13 cellular contexts compared by ENCODE assay signal in genomic region chr3:108437439-108437838, GRCh38.
DNase-seq lines count a peak whose midpoint lies in the region; ATAC-seq and TF ChIP-seq lines count a peak whose summit lies in the region.
"Had no signal": no experiment of that assay in that cellular context is flagged by ENCODE, and none has a peak within 500 bp of the region (broad histone marks: within the 10 kb centered on the region; RNA-seq: fewer than 3 reads in every experiment).

No MANE protein-coding gene starts in this region.

- 29 to 63% (median 45%) methylated on average over 3 of the region's 3 CpGs for WGBS in adrenal gland, 4 donors

- H3K36me3 Mint-ChIP-seq in Calu3 (ENCODE audit: insufficient read depth, unreplicated experiment), result no peaks in the 10 kb centered on the region
- H3K36me3 Mint-ChIP-seq in naive thymus-derived CD8-positive, alpha-beta T cell, result peaks cover 0 to 15% (median 8%) of the 10 kb centered on the region in 3 donors

- H3K27ac ChIP-seq in adrenal gland, result no peak overlapping the region
- H3K27ac ChIP-seq: foreskin keratinocyte had no signal

- no peaks in the 10 kb centered on the region for H3K4me1 Mint-ChIP-seq in Calu3 (ENCODE audit: low read depth, unreplicated experiment)
- H3K4me1 Mint-ChIP-seq in naive thymus-derived CD8-positive, alpha-beta T cell, result no peaks in the 10 kb centered on the region

- CTCF ChIA-PET in Calu3 (lab: Charles Lee), result interaction anchor here (0.7 to 1.1 kb wide), 3 partner anchors 8 to 275 kb away, joined by 3 to 4 read pairs (median 3); no protein-coding TSS in a partner anchor

- no TSS peak for BruUV-seq in Calu3 (replicated peaks; lab: Mats Ljungman, UMichigan)

- H3K9me3 ChIP-seq in adrenal gland (replicated peaks in 1 of 3), result no peaks in the 10 kb centered on the region

- TF ChIP-seq CTCF in Calu3 (IDR thresholded peaks at IDR 0.05; ENCODE audit: unreplicated experiment), result no peak
- TF ChIP-seq CTCF in adrenal gland (IDR thresholded peaks at IDR 0.05), result no peak

- H3K27me3 Mint-ChIP-seq in Calu3 (ENCODE audit: unreplicated experiment), result no peaks in the 10 kb centered on the region
- peaks cover 0 to 2% (median 0%) of the 10 kb centered on the region in 5 donors for H3K27me3 Mint-ChIP-seq in naive thymus-derived CD8-positive, alpha-beta T cell
- H3K27me3 Mint-ChIP-seq: activated naive CD8-positive, alpha-beta T cell had no signal

- intact Hi-C loops in Calu3 (cut with micrococcal nuclease; ENCODE audit: unreplicated experiment) (no loop called here), adrenal gland (cut with DNase I) (no loop called here)

- ATAC-seq in GM21576 (IDR thresholded peaks at IDR 0.05; ENCODE audit: unreplicated experiment) (no peak), SK-N-SH treated with all-trans-retinoic acid at 6 μM for 48 hours (no peak)
- ATAC-seq in naive thymus-derived CD8-positive, alpha-beta T cell, result no peak
- ATAC-seq: activated CD4-positive, CD25-positive, alpha-beta regulatory T cell treated with anti-CD3 and anti-CD28 coated beads, Interleukin-2, amount 50 U/mL, for 24 hours; foreskin keratinocyte; GM23338 had no signal

- no peak overlapping the region for H3K27ac Mint-ChIP-seq in Calu3 (ENCODE audit: unreplicated experiment)
- no peak overlapping the region for H3K27ac Mint-ChIP-seq in naive thymus-derived CD8-positive, alpha-beta T cell
- H3K27ac Mint-ChIP-seq: activated naive CD8-positive, alpha-beta T cell; GM23338; stimulated activated naive CD8-positive, alpha-beta T cell treated with anti-CD3 and anti-CD28 coated beads, Interleukin-15, Interleukin-2, amounts not matched to agents 100 ng/mL and 50 ng/mL, for 24 hours had no signal

- peak; percentile 1 for DNase-seq in Calu3
- DNase-seq in NCI-H1417 treated with DMSO at 0.1 percent for 48 hours (lab: John Stamatoyannopoulos, UW), result peak; percentile 4
- DNase-seq in NCI-H774 (lab: John Stamatoyannopoulos, UW), result peak; percentile 49
- DNase-seq in left kidney (ENCODE audit: low read depth, low spot score), result peak; percentile 20
- no peak for DNase-seq in naive thymus-derived CD8-positive, alpha-beta T cell
- DNase-seq in adrenal gland, result no peak
- DNase-seq: foreskin keratinocyte had no signal

- no peaks in the 10 kb centered on the region for H3K9me3 Mint-ChIP-seq in Calu3 (ENCODE audit: low read depth, unreplicated experiment)
- peaks cover 0 to 13% (median 7%) of the 10 kb centered on the region in 9 donors for H3K9me3 Mint-ChIP-seq in naive thymus-derived CD8-positive, alpha-beta T cell

- no peaks in the 10 kb centered on the region for H3K36me3 ChIP-seq in adrenal gland (replicated peaks in 1 of 2)

- POLR2A ChIA-PET in naive thymus-derived CD8-positive, alpha-beta T cell (lab: Charles Lee), result no interaction called here

- TF ChIP-seq POLR2A in adrenal gland (IDR thresholded peaks at IDR 0.05), result no peak

- H3K4me3 ChIP-seq in adrenal gland, result no peak overlapping the region
- H3K4me3 ChIP-seq: GM23338 had no signal

- H3K4me3 Mint-ChIP-seq in Calu3 (ENCODE audit: low read depth, unreplicated experiment), result no peak overlapping the region
- H3K4me3 Mint-ChIP-seq in naive thymus-derived CD8-positive, alpha-beta T cell, result no peak overlapping the region
- H3K4me3 Mint-ChIP-seq: activated naive CD8-positive, alpha-beta T cell; GM23338; stimulated activated naive CD8-positive, alpha-beta T cell treated with anti-CD3 and anti-CD28 coated beads, Interleukin-15, Interleukin-2, amounts not matched to agents 100 ng/mL and 50 ng/mL, for 24 hours had no signal

- no peaks in the 10 kb centered on the region for H3K27me3 ChIP-seq in adrenal gland
- H3K27me3 ChIP-seq: foreskin keratinocyte had no signal

- H3K4me1 ChIP-seq in adrenal gland (replicated peaks in 1 of 2), result no peaks in the 10 kb centered on the region
- H3K4me1 ChIP-seq: foreskin keratinocyte had no signal

TF ChIP-seq in SK-N-SH treated with all-trans-retinoic acid at 6 μM for 48 hours, 23 proteins besides CTCF, POLR2A, EP300 and RAD21:
- TF ChIP-seq ZFP3 (CRISPR knock-in tag; IDR thresholded peaks at IDR 0.05), result no peak
- TF ChIP-seq ISL1 (CRISPR knock-in tag; IDR thresholded peaks at IDR 0.05), result no peak
- TF ChIP-seq ZC3H10 (CRISPR knock-in tag; IDR thresholded peaks at IDR 0.05), result no peak
- no peak for TF ChIP-seq POU6F1 (CRISPR knock-in tag; IDR thresholded peaks at IDR 0.05; ENCODE audit: borderline replicate concordance, low read depth)
- TF ChIP-seq ZNF8 (CRISPR knock-in tag; IDR thresholded peaks at IDR 0.05), result no peak
- TF ChIP-seq BACH2 (CRISPR knock-in tag; IDR thresholded peaks at IDR 0.05; ENCODE audit: borderline replicate concordance), result no peak
- TF ChIP-seq ZNF70 (CRISPR knock-in tag; IDR thresholded peaks at IDR 0.05), result no peak
- no peak for TF ChIP-seq PPARA (CRISPR knock-in tag; IDR thresholded peaks at IDR 0.05; ENCODE audit: borderline replicate concordance)
- no peak for TF ChIP-seq TSHZ2 (CRISPR knock-in tag; IDR thresholded peaks at IDR 0.05)
- no peak for TF ChIP-seq ZNF565 (CRISPR knock-in tag; conservative IDR thresholded peaks at IDR 0.05; ENCODE audit: low read depth)
- TF ChIP-seq SNAI2 (CRISPR knock-in tag; IDR thresholded peaks at IDR 0.05), result no peak
- TF ChIP-seq, protein P1, sequence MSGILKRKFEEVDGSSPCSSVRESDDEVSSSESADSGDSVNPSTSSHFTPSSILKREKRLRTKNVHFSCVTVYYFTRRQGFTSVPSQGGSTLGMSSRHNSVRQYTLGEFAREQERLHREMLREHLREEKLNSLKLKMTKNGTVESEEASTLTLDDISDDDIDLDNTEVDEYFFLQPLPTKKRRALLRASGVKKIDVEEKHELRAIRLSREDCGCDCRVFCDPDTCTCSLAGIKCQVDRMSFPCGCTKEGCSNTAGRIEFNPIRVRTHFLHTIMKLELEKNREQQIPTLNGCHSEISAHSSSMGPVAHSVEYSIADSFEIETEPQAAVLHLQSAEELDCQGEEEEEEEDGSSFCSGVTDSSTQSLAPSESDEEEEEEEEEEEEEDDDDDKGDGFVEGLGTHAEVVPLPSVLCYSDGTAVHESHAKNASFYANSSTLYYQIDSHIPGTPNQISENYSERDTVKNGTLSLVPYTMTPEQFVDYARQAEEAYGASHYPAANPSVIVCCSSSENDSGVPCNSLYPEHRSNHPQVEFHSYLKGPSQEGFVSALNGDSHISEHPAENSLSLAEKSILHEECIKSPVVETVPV (CRISPR knock-in tag; IDR thresholded peaks at IDR 0.05), result no peak
- TF ChIP-seq TOX (CRISPR knock-in tag; IDR thresholded peaks at IDR 0.05; ENCODE audit: borderline replicate concordance), result no peak
TF ChIP-seq in SK-N-SH treated with all-trans-retinoic acid at 6 μM for 48 hours: peak in this region for 0.

Comparison
In these comparisons a context has a peak if more than half of its experiments do, and no peak if none do; other contexts are left out.
1. DNase-seq: peak in Calu3 (single experiment), NCI-H1417 treated with DMSO at 0.1 percent for 48 hours (single experiment), NCI-H774 (single experiment) and left kidney (single experiment); none in naive thymus-derived CD8-positive, alpha-beta T cell (0 of 10) and adrenal gland (0 of 7).